15 cellular contexts compared by ENCODE assay signal in the genomic region with DNA sequence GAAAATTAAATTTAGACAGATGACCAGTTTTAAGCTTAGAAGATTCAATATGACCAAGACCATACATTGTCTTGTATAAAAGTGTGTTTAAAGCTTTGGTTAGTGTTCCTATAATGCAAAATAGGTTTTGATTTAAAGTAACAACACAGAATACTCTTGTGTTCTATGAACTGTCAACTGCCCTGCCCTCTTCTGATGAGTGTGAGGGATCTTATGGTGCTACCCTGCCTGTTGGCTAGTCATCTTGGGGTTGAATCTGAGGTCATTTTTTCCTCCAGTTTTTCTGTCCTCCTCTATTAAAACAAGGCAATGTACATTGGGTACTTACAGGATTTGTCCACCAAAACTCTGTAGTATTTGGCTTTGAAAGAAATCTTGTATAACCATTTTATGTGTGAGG.
DNase-seq lines count a peak whose midpoint lies in the region; ATAC-seq and TF ChIP-seq lines count a peak whose summit lies in the region.
"Had no signal": no experiment of that assay in that cellular context is flagged by ENCODE, and none has a peak within 500 bp of the region (broad histone marks: within the 10 kb centered on the region; RNA-seq: fewer than 3 reads in every experiment).

No MANE protein-coding gene starts in this region.

- no peaks in the 10 kb centered on the region for H3K9me3 ChIP-seq in RWPE2 (ENCODE audit: severe bottlenecking)
- H3K9me3 ChIP-seq: upper lobe of left lung had no signal

- intact Hi-C loops in activated naive CD4-positive, alpha-beta T cell treated with anti-CD3 and anti-CD28 coated beads for 36 hours (cut with micrococcal nuclease) = no loop called here

- H3K27me3 Mint-ChIP-seq in activated naive CD4-positive, alpha-beta T cell treated with anti-CD3 and anti-CD28 coated beads for 36 hours (ENCODE audit: low read depth) = no peaks in the 10 kb centered on the region
- H3K27me3 Mint-ChIP-seq in endothelial cell (ENCODE audit: unreplicated experiment) = peaks cover 12% of the 10 kb centered on the region
- no peaks in the 10 kb centered on the region for H3K27me3 Mint-ChIP-seq in stimulated activated memory B cell treated with anti-CD40 and anti-IgM and Interleukin-4, amounts not matched to agents 10 μg/mL and 1 μg/mL and 100 μg/mL, for 72 hours

- DNase-seq in activated naive CD4-positive, alpha-beta T cell treated with anti-CD3 and anti-CD28 coated beads for 36 hours = no peak
- no peak for DNase-seq in activated naive CD4-positive, alpha-beta T cell treated with Interleukin-2 at 50 U/mL for 16 hours
- DNase-seq in RWPE2 (ENCODE audit: low spot score) = no peak
- DNase-seq in endothelial cell (ENCODE audit: low spot score) = no peak
- DNase-seq in 8988T = no peak
- DNase-seq: activated CD4-positive, alpha-beta T cell treated with anti-CD3 and anti-CD28 coated beads, Interleukin-2, amount 50 U/mL, for 4 hours; amniotic stem cell; mesendoderm; NCI-H1417; stimulated activated CD8-positive, alpha-beta memory T cell treated with anti-CD3 and anti-CD28 coated beads, Interleukin-4, amount 100 ng/mL, for 48 hours; upper lobe of left lung had no signal

- H3K27ac ChIP-seq in RWPE2 (ENCODE audit: poor library complexity, severe bottlenecking) = peak overlapping the region; percentile 59
- H3K27ac ChIP-seq: coronary artery had no signal

- no peak for ATAC-seq in RWPE2 (ENCODE audit: low read depth)
- ATAC-seq in stimulated activated memory B cell treated with anti-CD40 and anti-IgM and Interleukin-4, amounts not matched to agents 10 μg/mL and 1 μg/mL and 100 μg/mL, for 72 hours = no peak
- no peak for ATAC-seq in HG02884 (IDR thresholded peaks at IDR 0.05; ENCODE audit: unreplicated experiment)
- no peak for ATAC-seq in GM21576 (IDR thresholded peaks at IDR 0.05; ENCODE audit: unreplicated experiment)

- no peak overlapping the region for H3K4me3 ChIP-seq in RWPE2 (ENCODE audit: severe bottlenecking)
- H3K4me3 ChIP-seq: coronary artery, upper lobe of left lung had no signal

- H3K36me3 ChIP-seq in RWPE2 (ENCODE audit: low read depth) = peaks cover 16% of the 10 kb centered on the region
- H3K36me3 ChIP-seq: upper lobe of left lung had no signal

- H3K27me3 ChIP-seq in RWPE2 (ENCODE audit: insufficient read depth, poor library complexity, severe bottlenecking) = no peaks in the 10 kb centered on the region
- H3K27me3 ChIP-seq: upper lobe of left lung had no signal

- H3K36me3 Mint-ChIP-seq in activated naive CD4-positive, alpha-beta T cell treated with anti-CD3 and anti-CD28 coated beads for 36 hours (ENCODE audit: low read depth) = no peaks in the 10 kb centered on the region
- peaks cover 12% of the 10 kb centered on the region for H3K36me3 Mint-ChIP-seq in endothelial cell (ENCODE audit: low read depth, unreplicated experiment)
- peaks cover 6% of the 10 kb centered on the region for H3K36me3 Mint-ChIP-seq in stimulated activated memory B cell treated with anti-CD40 and anti-IgM and Interleukin-4, amounts not matched to agents 10 μg/mL and 1 μg/mL and 100 μg/mL, for 72 hours

- peaks cover 89% of the 10 kb centered on the region for H3K4me1 Mint-ChIP-seq in activated naive CD4-positive, alpha-beta T cell treated with anti-CD3 and anti-CD28 coated beads for 36 hours (ENCODE audit: low read depth)
- peaks cover 75% of the 10 kb centered on the region for H3K4me1 Mint-ChIP-seq in endothelial cell (ENCODE audit: unreplicated experiment)
- peaks cover 83% of the 10 kb centered on the region for H3K4me1 Mint-ChIP-seq in stimulated activated memory B cell treated with anti-CD40 and anti-IgM and Interleukin-4, amounts not matched to agents 10 μg/mL and 1 μg/mL and 100 μg/mL, for 72 hours

- H3K4me1 ChIP-seq in RWPE2 (ENCODE audit: insufficient read depth, poor library complexity, severe bottlenecking) = peaks cover 61% of the 10 kb centered on the region

- peak overlapping the region; percentile 90 for H3K27ac Mint-ChIP-seq in activated naive CD4-positive, alpha-beta T cell treated with anti-CD3 and anti-CD28 coated beads for 36 hours
- H3K27ac Mint-ChIP-seq in endothelial cell (ENCODE audit: unreplicated experiment) = no peak overlapping the region
- peak overlapping the region; percentile 30 for H3K27ac Mint-ChIP-seq in stimulated activated memory B cell treated with anti-CD40 and anti-IgM and Interleukin-4, amounts not matched to agents 10 μg/mL and 1 μg/mL and 100 μg/mL, for 72 hours

- CTCF ChIA-PET in activated naive CD4-positive, alpha-beta T cell treated with anti-CD3 and anti-CD28 coated beads for 36 hours (lab: Charles Lee) = interaction anchor here (0.6 to 1.6 kb wide), 2 partner anchors 15 to 27 kb away, joined by 3 to 4 read pairs; no protein-coding TSS in a partner anchor

- TF ChIP-seq CTCF in RWPE2 (IDR thresholded peaks at IDR 0.05; ENCODE audit: poor library complexity, severe bottlenecking) (no peak), endothelial cell (IDR thresholded peaks at IDR 0.05; ENCODE audit: unreplicated experiment) (no peak)

- H3K9me3 Mint-ChIP-seq in activated naive CD4-positive, alpha-beta T cell treated with anti-CD3 and anti-CD28 coated beads for 36 hours = no peaks in the 10 kb centered on the region
- no peaks in the 10 kb centered on the region for H3K9me3 Mint-ChIP-seq in endothelial cell (ENCODE audit: unreplicated experiment)
- H3K9me3 Mint-ChIP-seq in stimulated activated memory B cell treated with anti-CD40 and anti-IgM and Interleukin-4, amounts not matched to agents 10 μg/mL and 1 μg/mL and 100 μg/mL, for 72 hours = no peaks in the 10 kb centered on the region

- H3K4me3 Mint-ChIP-seq in activated naive CD4-positive, alpha-beta T cell treated with anti-CD3 and anti-CD28 coated beads for 36 hours = peak overlapping the region; percentile 66
- H3K4me3 Mint-ChIP-seq in endothelial cell (ENCODE audit: unreplicated experiment) = peak overlapping the region; percentile 7
- no peak overlapping the region for H3K4me3 Mint-ChIP-seq in stimulated activated memory B cell treated with anti-CD40 and anti-IgM and Interleukin-4, amounts not matched to agents 10 μg/mL and 1 μg/mL and 100 μg/mL, for 72 hours
